Comparison of ENCODE assay signal across 8 cellular contexts in genomic region chr10:13707156-13707881, GRCh38.
DNase-seq lines count a peak whose midpoint lies in the region; ATAC-seq and TF ChIP-seq lines count a peak whose summit lies in the region.

No MANE protein-coding gene starts in this region.

- TF ChIP-seq POLR2A in adrenal gland (IDR thresholded peaks at IDR 0.05) (no peak), ovary (IDR thresholded peaks at IDR 0.05) (no peak)

- H3K36me3 ChIP-seq in adrenal gland (replicated peaks in 1 of 2), result no peaks in the 10 kb centered on the region
- H3K36me3 ChIP-seq in ovary, result no peaks in the 10 kb centered on the region

- H3K27ac ChIP-seq in adrenal gland (peak overlapping the region in 4 of 5 donors; percentile 3 to 72 (median 28)), ovary (peak overlapping the region in 1 of 2 donors; percentile 22)

- no peak for TF ChIP-seq EP300 in ovary (IDR thresholded peaks at IDR 0.05)

- peaks cover 18% of the 10 kb centered on the region for H3K4me1 Mint-ChIP-seq in activated naive CD4-positive, alpha-beta T cell treated with anti-CD3 and anti-CD28 coated beads, Interleukin-2, amount 10 ng/mL, durations not matched to agents 7 days and 5 days

- peak overlapping the region; percentile 17 for H3K4me3 Mint-ChIP-seq in activated naive CD4-positive, alpha-beta T cell treated with anti-CD3 and anti-CD28 coated beads, Interleukin-2, amount 10 ng/mL, durations not matched to agents 7 days and 5 days

- intact Hi-C loops in adrenal gland (cut with DNase I) (no loop called here), left cardiac atrium (cut with DNase I) (loop anchor here in 1 of 2 donors (5.0 kb wide), 1 partner anchor 70 kb away; no protein-coding TSS in a partner anchor), ovary (cut with DNase I) (no loop called here)

- H3K27ac Mint-ChIP-seq in activated naive CD4-positive, alpha-beta T cell treated with anti-CD3 and anti-CD28 coated beads, Interleukin-2, amount 10 ng/mL, durations not matched to agents 7 days and 5 days, result no peak overlapping the region

- H3K9me3 Mint-ChIP-seq in activated naive CD4-positive, alpha-beta T cell treated with anti-CD3 and anti-CD28 coated beads, Interleukin-2, amount 10 ng/mL, durations not matched to agents 7 days and 5 days, result no peaks in the 10 kb centered on the region

- DNase-seq in activated naive CD4-positive, alpha-beta T cell treated with anti-CD3 and anti-CD28 coated beads, Interleukin-2, amount 10 ng/mL, durations not matched to agents 7 days and 5 days, result peak; percentile 31
- DNase-seq in activated naive CD4-positive, alpha-beta T cell (lab: John Stamatoyannopoulos, UW), result no peak
- DNase-seq in MV-4-11 (lab: John Stamatoyannopoulos, UW) (peak; percentile 70), adrenal gland (peak; percentile 53 to 86 (median 61)), left cardiac atrium (peak; percentile 84), ovary (peak; percentile 73 to 79 (median 76)), SIG-M5 (lab: John Stamatoyannopoulos, UW) (no peak)

- peak; percentile 88 to 92 for ATAC-seq in left cardiac atrium
- ATAC-seq in HG03469 (IDR thresholded peaks at IDR 0.05; ENCODE audit: unreplicated experiment), result no peak

- peaks cover 0 to 13% of the 10 kb centered on the region in 2 donors for H3K4me1 ChIP-seq in adrenal gland (replicated peaks in 1 of 2)
- peaks cover 8% of the 10 kb centered on the region for H3K4me1 ChIP-seq in ovary (ENCODE audit: insufficient read depth)

- H3K27me3 Mint-ChIP-seq in activated naive CD4-positive, alpha-beta T cell treated with anti-CD3 and anti-CD28 coated beads, Interleukin-2, amount 10 ng/mL, durations not matched to agents 7 days and 5 days, result peaks cover 60% of the 10 kb centered on the region

- CTCF ChIA-PET in activated naive CD4-positive, alpha-beta T cell treated with anti-CD3 and anti-CD28 coated beads, Interleukin-2, amount 10 ng/mL, durations not matched to agents 7 days and 5 days (lab: Charles Lee), result interaction anchor here (1.1 kb wide), 1 partner anchor 48 kb away, joined by 4 read pairs; no protein-coding TSS in a partner anchor

- no peaks in the 10 kb centered on the region for H3K27me3 ChIP-seq in adrenal gland
- H3K27me3 ChIP-seq in ovary, result no peaks in the 10 kb centered on the region

- TF ChIP-seq CTCF in adrenal gland (IDR thresholded peaks at IDR 0.05), result no peak
- no peak for TF ChIP-seq CTCF in ovary (IDR thresholded peaks at IDR 0.05)

- peak overlapping the region in 2 of 4 donors; percentile 35 to 66 for H3K4me3 ChIP-seq in adrenal gland
- H3K4me3 ChIP-seq in ovary, result peak overlapping the region; percentile 54

- no peaks in the 10 kb centered on the region for H3K36me3 Mint-ChIP-seq in activated naive CD4-positive, alpha-beta T cell treated with anti-CD3 and anti-CD28 coated beads, Interleukin-2, amount 10 ng/mL, durations not matched to agents 7 days and 5 days

- H3K9me3 ChIP-seq in adrenal gland (replicated peaks in 1 of 3) (no peaks in the 10 kb centered on the region), ovary (no peaks in the 10 kb centered on the region)

- WGBS in adrenal gland, 4 donors, result 2 to 6% (median 4%) methylated on average over 14 to 26 of the region's 26 CpGs
- WGBS in ovary, 3 donors, result 0 to 2% (median 1%) methylated on average over 26 of the region's 26 CpGs

Comparison
In these comparisons a context has a peak if more than half of its experiments do, and no peak if none do; other contexts are left out.
1. DNase-seq: peak in activated naive CD4-positive, alpha-beta T cell treated with anti-CD3 and anti-CD28 coated beads, Interleukin-2, amount 10 ng/mL, durations not matched to agents 7 days and 5 days (single experiment), MV-4-11 (single experiment), adrenal gland (7 of 7), left cardiac atrium (single experiment) and ovary (5 of 5); none in activated naive CD4-positive, alpha-beta T cell (0 of 4) and SIG-M5 (single experiment).